ENCODE assay signal across 1 cellular context in the genomic region with DNA sequence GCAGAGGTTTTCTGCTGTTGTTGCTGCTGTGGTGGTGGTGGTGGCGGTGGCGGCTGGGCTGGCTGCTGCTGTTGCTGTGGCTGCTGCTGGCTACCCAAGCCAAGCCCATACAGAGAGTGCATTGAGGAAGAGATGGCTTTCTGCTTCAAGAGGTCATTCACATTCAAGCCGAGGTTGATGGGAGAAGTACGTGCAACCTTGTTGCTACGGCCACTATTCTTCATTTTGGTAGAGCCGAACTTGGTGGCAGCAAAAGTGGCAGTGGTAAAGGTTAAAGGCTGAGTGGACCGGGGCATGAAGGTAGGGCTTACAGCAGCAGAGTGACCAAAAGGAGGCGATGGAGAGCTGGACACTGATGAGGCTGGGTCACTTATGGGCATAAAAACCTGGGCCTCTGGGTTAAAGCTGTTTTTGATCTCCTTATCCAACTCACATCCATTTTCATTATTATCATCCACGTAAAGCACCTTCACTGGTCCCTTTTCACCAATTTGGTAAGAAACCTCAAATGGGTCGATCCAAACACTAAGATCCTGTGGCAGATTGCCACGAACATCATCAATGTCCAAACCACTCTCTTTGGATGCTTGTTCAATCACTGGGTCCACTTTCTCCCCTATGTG.
TF ChIP-seq lines count a peak whose summit lies in the region.

No MANE protein-coding gene starts in this region.

TF ChIP-seq in IMR-90, 13 proteins besides CTCF, POLR2A, EP300 and RAD21:
- TF ChIP-seq FOS (IDR thresholded peaks at IDR 0.05; ENCODE audit: low read depth, low read length) (no peak), SMC3 (IDR thresholded peaks at IDR 0.05; ENCODE audit: low read depth, low read length) (peak; percentile 44; the same call in 1 of the 2 replicates)
